15 cellular contexts compared by ENCODE assay signal in genomic region chr2:26702025-26702424, GRCh38. TPM values are rescaled to one million over a fixed set of nuclear protein-coding genes. Genes with fewer than 3 reads are reported as not detected.
DNase-seq lines count a peak whose midpoint lies in the region; ATAC-seq and TF ChIP-seq lines count a peak whose summit lies in the region.
"Had no signal": no experiment of that assay in that cellular context is flagged by ENCODE, and none has a peak within 500 bp of the region (broad histone marks: within the 10 kb centered on the region; RNA-seq: fewer than 3 reads in every experiment).

No MANE protein-coding gene starts in this region.

- no peaks in the 10 kb centered on the region for H3K79me2 ChIP-seq in Loucy (ENCODE audit: insufficient read depth, low read length)

- H4K20me1 ChIP-seq in Loucy (ENCODE audit: insufficient read depth, low read length, poor library complexity, severe bottlenecking) = no peaks in the 10 kb centered on the region

- ATAC-seq in thoracic aorta (ENCODE audit: insufficient number of reproducible peaks, low FRiP score, low read depth) = no peak

- H3K36me3 ChIP-seq in Loucy (ENCODE audit: insufficient read depth, low read length) (no peaks in the 10 kb centered on the region), thoracic aorta (no peaks in the 10 kb centered on the region), tibial nerve (no peaks in the 10 kb centered on the region)

- TF ChIP-seq POLR2A in tibial nerve (IDR thresholded peaks at IDR 0.05) = no peak

- H3K9me2 ChIP-seq in Loucy (replicated peaks; ENCODE audit: low read depth, low read length) = no peaks in the 10 kb centered on the region

- TF ChIP-seq EP300 in tibial nerve (IDR thresholded peaks at IDR 0.05) = no peak

- 0 out of 2 replicates have a peak overlapping the region, but pooled peaks have one; percentile 56 for H2AFZ ChIP-seq in Loucy (ENCODE audit: low read length)
- H2AFZ ChIP-seq: PC-9 had no signal

- no peak overlapping the region for H3K9ac ChIP-seq in Loucy (ENCODE audit: low read depth, low read length, poor library complexity, severe bottlenecking)

- TF ChIP-seq CTCF in Loucy (conservative IDR thresholded peaks at IDR 0.05; ENCODE audit: low read length) (no peak), fibroblast of villous mesenchyme (IDR thresholded peaks at IDR 0.05; ENCODE audit: insufficient read depth, low read depth, low read length) (no peak), thoracic aorta (IDR thresholded peaks at IDR 0.05) (no peak), tibial nerve (IDR thresholded peaks at IDR 0.05) (no peak)

- peak overlapping the region; percentile 42 to 50 for H3K27ac ChIP-seq in thoracic aorta
- H3K27ac ChIP-seq in tibial nerve = no peak overlapping the region
- H3K27ac ChIP-seq: PC-9 had no signal

- no peak overlapping the region for H3K4me2 ChIP-seq in Loucy (ENCODE audit: low read depth, low read length, poor library complexity, severe bottlenecking)
- H3K4me2 ChIP-seq: PC-9 had no signal

- H3K4me1 ChIP-seq in Loucy (ENCODE audit: insufficient read depth, low read length, poor library complexity, severe bottlenecking) (peaks cover 6% of the 10 kb centered on the region), thoracic aorta (ENCODE audit: control insufficient read depth in 1 of 2, low read depth in 2 of 2) (peaks cover 12 to 52% of the 10 kb centered on the region in 2 donors), tibial nerve (peaks cover 0 to 3% (median 0%) of the 10 kb centered on the region in 4 donors)

- H3K27me3 ChIP-seq in Loucy (ENCODE audit: insufficient read depth, low read length, poor library complexity, severe bottlenecking) = no peaks in the 10 kb centered on the region
- H3K27me3 ChIP-seq in thoracic aorta (replicated peaks; ENCODE audit: insufficient read depth) = no peaks in the 10 kb centered on the region
- H3K27me3 ChIP-seq in tibial nerve = peaks cover 0 to 40% of the 10 kb centered on the region in 2 donors

- H3K4me3 ChIP-seq in Loucy (ENCODE audit: low read length, poor library complexity, severe bottlenecking) (no peak overlapping the region), fibroblast of villous mesenchyme (ENCODE audit: low read depth, low read length) (no peak overlapping the region), thoracic aorta (no peak overlapping the region), tibial nerve (no peak overlapping the region)
- H3K4me3 ChIP-seq: PC-9 had no signal

- 64 to 75% methylated on average over 3 of the region's 3 CpGs for WGBS in tibial nerve, 2 donors

- H3K9me3 ChIP-seq in Loucy (ENCODE audit: insufficient read depth, low read depth, low read length) (no peaks in the 10 kb centered on the region), thoracic aorta (no peaks in the 10 kb centered on the region), tibial nerve (no peaks in the 10 kb centered on the region)

- DNase-seq in ELR (ENCODE audit: low read depth) = peak; percentile 38
- peak; percentile 50 for DNase-seq in fibroblast of villous mesenchyme (ENCODE audit: low read depth)
- no peak for DNase-seq in thoracic aorta (ENCODE audit: low spot score)
- no peak for DNase-seq in tibial nerve (ENCODE audit: low spot score in 2 of 2)
- no peak for DNase-seq in NCI-H2029 (lab: John Stamatoyannopoulos, UW)
- no peak for DNase-seq in cerebellar nuclear complex (lab: John Stamatoyannopoulos, UW)
- DNase-seq: CD8-positive, alpha-beta memory T cell; H9; KBM-7; NCI-H1092 treated with DMSO at 0.1 percent for 48 hours; NCI-H1694; NCI-H774; PC-9 had no signal

- no peaks in the 10 kb centered on the region for H3F3A ChIP-seq in Loucy (ENCODE audit: low read depth)

RNA-seq across cellular contexts. Expression of gene KCNK3, which starts 9.5 kb away (rescaled TPM):
- under 0.01 TPM in 2 replicates for total RNA-seq in fibroblast of villous mesenchyme
- 10 to 100 TPM in 1 of 2 donors, 1 to 10 TPM in 1; 6.9 to 19.6 TPM for total RNA-seq in thoracic aorta
- total RNA-seq in tibial nerve = 1 to 10 TPM in 3 of 4 donors, under 1 TPM in 1; 0.84 to 6.9 (median 1.7) TPM
- total RNA-seq: CD8-positive, alpha-beta memory T cell; MCF 10A; PC-9 had no signal

Comparison
In these comparisons a context has a peak if more than half of its experiments do, and no peak if none do; other contexts are left out.
1. DNase-seq: peak in ELR (single experiment) and fibroblast of villous mesenchyme (single experiment); none in thoracic aorta (single experiment), tibial nerve (0 of 2), NCI-H2029 (single experiment) and cerebellar nuclear complex (0 of 2).
2. H3K27ac ChIP-seq: peak in thoracic aorta (2 of 2); none in tibial nerve (0 of 4).